ENCODE assay signal across 8 cellular contexts in genomic region chr15:39623550-39623931, GRCh38. TPM values are rescaled to one million over a fixed set of nuclear protein-coding genes. Genes with fewer than 3 reads are reported as not detected.
DNase-seq lines count a peak whose midpoint lies in the region; ATAC-seq and TF ChIP-seq lines count a peak whose summit lies in the region.

No MANE protein-coding gene starts in this region.

- intact Hi-C loops in heart left ventricle (cut with DNase I), result no loop called here
- intact Hi-C loops in posterior cingulate gyrus (cut with DNase I), result no loop called here
- intact Hi-C loops in prostate gland (cut with DNase I), result no loop called here

- no peak overlapping the region for H3K4me3 Mint-ChIP-seq in activated naive CD8-positive, alpha-beta T cell treated with anti-CD3 and anti-CD28 coated beads for 36 hours

- H3K27me3 ChIP-seq in heart left ventricle (no peaks in the 10 kb centered on the region), prostate gland (replicated peaks; ENCODE audit: insufficient read depth) (no peaks in the 10 kb centered on the region)

- DNase-seq in GM10266 (ENCODE audit: extremely low spot score) (peak; percentile 57), heart left ventricle (no peak), islet precursor cell (no peak), posterior cingulate gyrus (no peak), prostate gland (ENCODE audit: low spot score) (no peak)
- DNase-seq in activated naive CD8-positive, alpha-beta T cell treated with anti-CD3 and anti-CD28 coated beads for 36 hours, result peak; percentile 35

- peaks cover 25% of the 10 kb centered on the region for H3K36me3 Mint-ChIP-seq in activated naive CD8-positive, alpha-beta T cell treated with anti-CD3 and anti-CD28 coated beads for 36 hours

- H3K4me3 ChIP-seq in heart left ventricle, result no peak overlapping the region
- H3K4me3 ChIP-seq in prostate gland, result no peak overlapping the region

- H3K4me1 Mint-ChIP-seq in activated naive CD8-positive, alpha-beta T cell treated with anti-CD3 and anti-CD28 coated beads for 36 hours, result peaks cover 46% of the 10 kb centered on the region

- H3K4me1 ChIP-seq in heart left ventricle, result peaks cover 3 to 60% (median 35%) of the 10 kb centered on the region in 12 donors
- no peaks in the 10 kb centered on the region for H3K4me1 ChIP-seq in prostate gland (replicated peaks)

- ATAC-seq in GM19467 (IDR thresholded peaks at IDR 0.05; ENCODE audit: unreplicated experiment), result peak; percentile 86
- peak; percentile 95 for ATAC-seq in HG03432 (IDR thresholded peaks at IDR 0.05; ENCODE audit: unreplicated experiment)
- no peak for ATAC-seq in heart left ventricle

- H3K9me3 Mint-ChIP-seq in activated naive CD8-positive, alpha-beta T cell treated with anti-CD3 and anti-CD28 coated beads for 36 hours, result peaks cover 12% of the 10 kb centered on the region

- WGBS in heart left ventricle, 4 donors, result 73 to 88% (median 84%) methylated on average over 3 of the region's 3 CpGs
- 59% methylated on average over 3 of the region's 3 CpGs for WGBS in prostate gland

- H3K9me3 ChIP-seq in heart left ventricle (no peaks in the 10 kb centered on the region), prostate gland (no peaks in the 10 kb centered on the region)

- H3K27me3 Mint-ChIP-seq in activated naive CD8-positive, alpha-beta T cell treated with anti-CD3 and anti-CD28 coated beads for 36 hours, result no peaks in the 10 kb centered on the region

- TF ChIP-seq CTCF in GM10266 (IDR thresholded peaks at IDR 0.05; ENCODE audit: control insufficient read depth, insufficient read depth, low read depth, missing control alignments), result no peak
- TF ChIP-seq CTCF in heart left ventricle (IDR thresholded peaks at IDR 0.05), result no peak
- no peak for TF ChIP-seq CTCF in prostate gland (IDR thresholded peaks at IDR 0.05)

- H3K27ac ChIP-seq in heart left ventricle (peak overlapping the region in 4 of 12 donors; percentile 73 to 87 (median 82)), prostate gland (no peak overlapping the region)

- peak overlapping the region; percentile 78 for H3K27ac Mint-ChIP-seq in activated naive CD8-positive, alpha-beta T cell treated with anti-CD3 and anti-CD28 coated beads for 36 hours

- no peak for TF ChIP-seq POLR2A in heart left ventricle (IDR thresholded peaks at IDR 0.05)
- TF ChIP-seq POLR2A in prostate gland (IDR thresholded peaks at IDR 0.05), result no peak

- H3K36me3 ChIP-seq in heart left ventricle (no peaks in the 10 kb centered on the region), prostate gland (no peaks in the 10 kb centered on the region)

RNA-seq across cellular contexts. Expression of gene THBS1, which starts 42.7 kb away (rescaled TPM):
- under 1 TPM; 0.62 to 0.68 TPM for total RNA-seq in activated naive CD8-positive, alpha-beta T cell treated with anti-CD3 and anti-CD28 coated beads for 36 hours
- total RNA-seq in heart left ventricle (100 to 1,000 TPM in 5 of 9 donors, 10 to 100 TPM in 4; 21.0 to 573 (median 160) TPM), prostate gland (10 to 100 TPM; 50.1 to 95.7 TPM)
- 100 to 1,000 TPM in 1 of 2 donors, 1 to 10 TPM in 1; 8.5 to 179 TPM for polyA plus RNA-seq in heart left ventricle

Comparison
In these comparisons a context has a peak if more than half of its experiments do, and no peak if none do; other contexts are left out.
1. DNase-seq: peak in GM10266 (single experiment) and activated naive CD8-positive, alpha-beta T cell treated with anti-CD3 and anti-CD28 coated beads for 36 hours (single experiment); none in heart left ventricle (0 of 5), islet precursor cell (single experiment), posterior cingulate gyrus (0 of 10) and prostate gland (single experiment).
2. ATAC-seq: peak in GM19467 (single experiment) and HG03432 (single experiment); none in heart left ventricle (0 of 4).
3. RNA of gene THBS1, which starts 42.7 kb away (total RNA-seq): 21.0 to 573 TPM in heart left ventricle and 50.1 to 95.7 TPM in prostate gland; 0.62 to 0.68 TPM in activated naive CD8-positive, alpha-beta T cell treated with anti-CD3 and anti-CD28 coated beads for 36 hours; every median in the first group is over 10 times any median in the second.